Comparison of ENCODE assay signal across 22 cellular contexts in the genomic region with DNA sequence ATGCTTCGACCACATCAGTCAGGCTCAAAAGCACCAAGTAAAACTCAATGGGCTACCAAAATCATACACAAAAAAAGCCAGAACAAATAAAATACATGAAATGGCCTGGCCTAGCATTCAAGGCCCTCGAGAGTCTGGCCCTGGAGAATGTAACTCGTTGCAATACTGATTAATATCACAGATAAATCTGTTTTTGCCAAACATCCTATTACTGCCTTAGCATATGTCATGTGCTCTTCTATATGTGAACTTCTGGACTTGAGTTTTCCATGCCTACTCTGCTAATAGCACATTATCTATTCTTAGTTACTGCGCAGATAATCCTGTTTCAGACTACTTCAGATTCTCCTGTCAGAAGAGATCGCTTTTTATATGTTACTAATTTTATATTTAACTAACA.
DNase-seq lines count a peak whose midpoint lies in the region; ATAC-seq, FAIRE-seq and TF ChIP-seq lines count a peak whose summit lies in the region.
"Had no signal": no experiment of that assay in that cellular context is flagged by ENCODE, and none has a peak within 500 bp of the region (broad histone marks: within the 10 kb centered on the region; RNA-seq: fewer than 3 reads in every experiment).

No MANE protein-coding gene starts in this region.

- H4K20me1 ChIP-seq in astrocyte (ENCODE audit: insufficient read depth, low read length) = no peaks in the 10 kb centered on the region

- intact Hi-C loops in left ventricle myocardium superior (cut with micrococcal nuclease) (no loop called here), heart left ventricle (cut with DNase I) (no loop called here)

- H3K9me3 ChIP-seq in heart left ventricle (no peaks in the 10 kb centered on the region), astrocyte (ENCODE audit: insufficient read depth, low read depth, low read length) (no peaks in the 10 kb centered on the region)
- H3K9me3 ChIP-seq: A549 had no signal

- no peak overlapping the region for H3K4me3 ChIP-seq in heart left ventricle
- no peak overlapping the region for H3K4me3 ChIP-seq in astrocyte (ENCODE audit: insufficient read depth, low read depth, low read length)
- H3K4me3 ChIP-seq: A549, GM12878, GM23248 had no signal

- peaks cover 0 to 9% (median 0%) of the 10 kb centered on the region in 12 donors for H3K4me1 ChIP-seq in heart left ventricle
- H3K4me1 ChIP-seq in astrocyte (ENCODE audit: insufficient read depth, low read length) = peaks cover under 1% of the 10 kb centered on the region
- H3K4me1 ChIP-seq: A549 had no signal

- peaks cover 11% of the 10 kb centered on the region for H3K4me1 Mint-ChIP-seq in astrocyte (ENCODE audit: low read depth, unreplicated experiment)
- peaks cover 0 to 2% of the 10 kb centered on the region in 2 donors for H3K4me1 Mint-ChIP-seq in stimulated activated naive B cell treated with anti-CD40 and anti-IgM and Interleukin-4, amounts not matched to agents 10 μg/mL and 1 μg/mL and 100 μg/mL, for 72 hours

- H3K27me3 ChIP-seq in heart left ventricle (no peaks in the 10 kb centered on the region), astrocyte (ENCODE audit: insufficient read depth, low read length) (no peaks in the 10 kb centered on the region)

- no peak overlapping the region for H3K9ac ChIP-seq in astrocyte (ENCODE audit: low read length)
- H3K9ac ChIP-seq: GM23248 had no signal

- TF ChIP-seq CTCF in heart left ventricle (IDR thresholded peaks at IDR 0.05) (no peak), astrocyte (IDR thresholded peaks at IDR 0.05; ENCODE audit: insufficient read depth, low read depth, low read length) (no peak)

- H3K36me3 Mint-ChIP-seq in astrocyte (ENCODE audit: low read depth, unreplicated experiment) = peaks cover 14% of the 10 kb centered on the region
- H3K36me3 Mint-ChIP-seq in stimulated activated naive B cell treated with anti-CD40 and anti-IgM and Interleukin-4, amounts not matched to agents 10 μg/mL and 1 μg/mL and 100 μg/mL, for 72 hours = peaks cover 11 to 30% of the 10 kb centered on the region in 2 donors

- H3K79me2 ChIP-seq in astrocyte (ENCODE audit: insufficient read depth, low read length) = no peaks in the 10 kb centered on the region

- peak; percentile 38 for ATAC-seq in left ventricle myocardium superior
- ATAC-seq in heart left ventricle = no peak
- ATAC-seq in stimulated activated naive B cell treated with anti-CD40 and anti-IgM and Interleukin-4, amounts not matched to agents 10 μg/mL and 1 μg/mL and 100 μg/mL, for 72 hours (replicated peaks) = no peak
- ATAC-seq: A549, GM12878 had no signal

- no peak for DNase-seq in left ventricle myocardium superior
- DNase-seq in heart left ventricle = no peak
- no peak for DNase-seq in astrocyte (ENCODE audit: low read depth)
- no peak for DNase-seq in stimulated activated naive B cell treated with anti-CD40 and anti-IgM and Interleukin-4, amounts not matched to agents 10 μg/mL and 1 μg/mL and 100 μg/mL, for 72 hours
- DNase-seq in DMS79 treated with DMSO at 0.1 percent for 48 hours (lab: John Stamatoyannopoulos, UW) = no peak
- DNase-seq in SKM-1 treated with dmso at 0.1 percent for 144 hours (lab: John Stamatoyannopoulos, UW; ENCODE audit: unreplicated experiment) = no peak
- DNase-seq: 8988T; ACHN; AML-193; C1 segment of cervical spinal cord; Calu3; CD4-positive, alpha-beta memory T cell; COR-L47; DMS153; EL; GDM1; GM23248; HCEC 1CT had no signal

- peak overlapping the region; percentile 58 for H3K27ac Mint-ChIP-seq in astrocyte (ENCODE audit: unreplicated experiment)
- peak overlapping the region; percentile 0 for H3K27ac Mint-ChIP-seq in stimulated activated naive B cell treated with anti-CD40 and anti-IgM and Interleukin-4, amounts not matched to agents 10 μg/mL and 1 μg/mL and 100 μg/mL, for 72 hours
- H3K27ac Mint-ChIP-seq: CD4-positive, alpha-beta memory T cell had no signal

- H3K9me3 Mint-ChIP-seq in astrocyte (ENCODE audit: unreplicated experiment) = peaks cover 11% of the 10 kb centered on the region
- H3K9me3 Mint-ChIP-seq in stimulated activated naive B cell treated with anti-CD40 and anti-IgM and Interleukin-4, amounts not matched to agents 10 μg/mL and 1 μg/mL and 100 μg/mL, for 72 hours = peaks cover 0 to 2% of the 10 kb centered on the region in 2 donors
- H3K9me3 Mint-ChIP-seq: CD4-positive, alpha-beta memory T cell had no signal

- FAIRE-seq in astrocyte (lab: Jason Lieb, UNC) = no peak
- FAIRE-seq: A549, GM12878, GM19239, H1 had no signal

- H3K4me2 ChIP-seq in astrocyte (ENCODE audit: low read length) = no peak overlapping the region
- H3K4me2 ChIP-seq: A549 had no signal

- no peak overlapping the region for H3K27ac ChIP-seq in heart left ventricle
- no peak overlapping the region for H3K27ac ChIP-seq in astrocyte (ENCODE audit: low read depth, low read length)
- H3K27ac ChIP-seq: A549, GM23248 had no signal

- H3K27me3 Mint-ChIP-seq in astrocyte (ENCODE audit: low read depth, unreplicated experiment) = no peaks in the 10 kb centered on the region
- no peaks in the 10 kb centered on the region for H3K27me3 Mint-ChIP-seq in stimulated activated naive B cell treated with anti-CD40 and anti-IgM and Interleukin-4, amounts not matched to agents 10 μg/mL and 1 μg/mL and 100 μg/mL, for 72 hours
- H3K27me3 Mint-ChIP-seq: CD4-positive, alpha-beta memory T cell had no signal

- no peak overlapping the region for H2AFZ ChIP-seq in astrocyte (ENCODE audit: low read depth, low read length)
- H2AFZ ChIP-seq: GM23248 had no signal

- WGBS in heart left ventricle, 4 donors = 47 to 73% (median 70%) methylated on average over 5 of the region's 5 CpGs

- no peak for TF ChIP-seq POLR2A in heart left ventricle (IDR thresholded peaks at IDR 0.05)

- H3K4me3 Mint-ChIP-seq in astrocyte (ENCODE audit: unreplicated experiment) = no peak overlapping the region
- no peak overlapping the region for H3K4me3 Mint-ChIP-seq in stimulated activated naive B cell treated with anti-CD40 and anti-IgM and Interleukin-4, amounts not matched to agents 10 μg/mL and 1 μg/mL and 100 μg/mL, for 72 hours
- H3K4me3 Mint-ChIP-seq: CD4-positive, alpha-beta memory T cell had no signal

- H3K36me3 ChIP-seq in heart left ventricle (no peaks in the 10 kb centered on the region), astrocyte (ENCODE audit: insufficient read depth, low read length) (no peaks in the 10 kb centered on the region)
